8 cellular contexts compared by ENCODE assay signal in genomic region chr17:49191407-49191916, GRCh38. TPM values are rescaled to one million over a fixed set of nuclear protein-coding genes. Genes with fewer than 3 reads are reported as not detected.
A peak's percentile ranks its signal among the peaks of the same experiment; 100 is the strongest.
DNase-seq lines count a peak whose midpoint lies in the region; ATAC-seq and TF ChIP-seq lines count a peak whose summit lies in the region.

No MANE protein-coding gene starts in this region.

- H3K4me3 ChIP-seq in ascending aorta (peak overlapping the region; percentile 58 to 76), lower lobe of right lung (peak overlapping the region; percentile 76), aorta (ENCODE audit: low read length in 2 of 2) (peak overlapping the region; percentile 51 to 68)

- peak overlapping the region; percentile 92 to 99 for H3K27ac ChIP-seq in ascending aorta
- H3K27ac ChIP-seq in lower lobe of right lung = peak overlapping the region; percentile 96
- H3K27ac ChIP-seq in aorta (ENCODE audit: low read depth in 1 of 2, low read length in 2 of 2) = peak overlapping the region in 1 of 2 donors; percentile 37

- H3K9me3 ChIP-seq in ascending aorta (no peaks in the 10 kb centered on the region), lower lobe of right lung (no peaks in the 10 kb centered on the region), aorta (ENCODE audit: control insufficient read depth, low read length) (no peaks in the 10 kb centered on the region)

- ATAC-seq in HG03565 (IDR thresholded peaks at IDR 0.05; ENCODE audit: unreplicated experiment) = peak; percentile 3
- ATAC-seq in lower lobe of right lung = peak in 1 of 2 donors; percentile 0
- ATAC-seq in aorta (ENCODE audit: low FRiP score) = no peak

- no peaks in the 10 kb centered on the region for H3K9me3 Mint-ChIP-seq in activated T-cell treated with anti-CD3 and anti-CD28 coated beads, Interleukin-2, amount 50 U/mL, for 24 hours

- peaks cover 6% of the 10 kb centered on the region for H3K36me3 Mint-ChIP-seq in activated T-cell treated with anti-CD3 and anti-CD28 coated beads, Interleukin-2, amount 50 U/mL, for 24 hours (ENCODE audit: low read depth)

- 7 to 9% methylated on average over 8 of the region's 8 CpGs for WGBS in aorta, 2 donors

- H3K27me3 ChIP-seq in ascending aorta (no peaks in the 10 kb centered on the region), lower lobe of right lung (ENCODE audit: low read depth) (no peaks in the 10 kb centered on the region), aorta (ENCODE audit: control insufficient read depth in 1 of 2, insufficient read depth in 2 of 2, low read length in 1 of 2) (no peaks in the 10 kb centered on the region)

- peaks cover 43% of the 10 kb centered on the region for H3K4me1 Mint-ChIP-seq in activated T-cell treated with anti-CD3 and anti-CD28 coated beads, Interleukin-2, amount 50 U/mL, for 24 hours (ENCODE audit: low read depth)

- intact Hi-C loops in ascending aorta (cut with DNase I) (loop anchor here (10.0 kb wide), 2 partner anchors 223 to 1137 kb away; partner anchors contain the start of gene PHB1), lower lobe of right lung (cut with DNase I) (no loop called here), aorta (cut with DNase I) (no loop called here)

- H3K36me3 ChIP-seq in ascending aorta = no peaks in the 10 kb centered on the region
- H3K36me3 ChIP-seq in lower lobe of right lung = no peaks in the 10 kb centered on the region
- H3K36me3 ChIP-seq in aorta (ENCODE audit: control insufficient read depth in 1 of 2, insufficient read depth in 2 of 2, low read length in 1 of 2) = no peaks in the 10 kb centered on the region

- no peaks in the 10 kb centered on the region for H3K27me3 Mint-ChIP-seq in activated T-cell treated with anti-CD3 and anti-CD28 coated beads, Interleukin-2, amount 50 U/mL, for 24 hours

- DNase-seq in activated T-cell treated with anti-CD3 and anti-CD28 coated beads, Interleukin-2, amount 50 U/mL, for 24 hours = no peak
- no peak for DNase-seq in activated T-cell treated with anti-CD3 and anti-CD28 coated beads, Interleukin-2, amount 50 U/mL, for 48 hours
- DNase-seq in ascending aorta (ENCODE audit: low spot score in 2 of 2) (no peak), lower lobe of right lung (no peak), aorta (no peak), mesenteric fat pad (ENCODE audit: low spot score) (no peak), DMS153 (lab: John Stamatoyannopoulos, UW) (no peak)

- TF ChIP-seq CTCF in ascending aorta (IDR thresholded peaks at IDR 0.05) (no peak), lower lobe of right lung (IDR thresholded peaks at IDR 0.05) (no peak)

- H3K4me1 ChIP-seq in ascending aorta (peaks cover 0 to 3% of the 10 kb centered on the region in 2 donors), lower lobe of right lung (peaks cover 9% of the 10 kb centered on the region), aorta (ENCODE audit: control insufficient read depth in 1 of 2, insufficient read depth in 2 of 2, low read length in 2 of 2) (no peaks in the 10 kb centered on the region)

- peak overlapping the region; percentile 92 for H3K4me3 Mint-ChIP-seq in activated T-cell treated with anti-CD3 and anti-CD28 coated beads, Interleukin-2, amount 50 U/mL, for 24 hours

- peak overlapping the region; percentile 99 for H3K27ac Mint-ChIP-seq in activated T-cell treated with anti-CD3 and anti-CD28 coated beads, Interleukin-2, amount 50 U/mL, for 24 hours

RNA-seq across cellular contexts. Expression of gene GNGT2, which starts 18.9 kb away (rescaled TPM):
- total RNA-seq in ascending aorta (not detected), lower lobe of right lung (21.1 TPM), aorta (1 to 10 TPM; 1.6 to 1.8 TPM), mesenteric fat pad (1.5 TPM)
- 1 to 10 TPM in 1 of 2 donors, under 1 TPM in 1; 1.00 to 4.0 TPM for polyA plus RNA-seq in aorta

RNA-seq across cellular contexts. Expression of gene ABI3, which starts 19.0 kb away (rescaled TPM):
- 35.1 TPM for total RNA-seq in ascending aorta
- 46.8 TPM for total RNA-seq in lower lobe of right lung
- 10 to 100 TPM in 1 of 2 donors, 1 to 10 TPM in 1; 8.8 to 12.3 TPM for total RNA-seq in aorta
- polyA plus RNA-seq in aorta = 1 to 10 TPM in 1 of 2 donors, under 1 TPM in 1; 0.77 to 3.5 TPM
- total RNA-seq in mesenteric fat pad = 12.5 TPM

RNA-seq across cellular contexts. Expression of gene PHOSPHO1, which starts 39.1 kb away (rescaled TPM):
- total RNA-seq in ascending aorta (not detected), lower lobe of right lung (1.9 TPM), aorta (1 to 10 TPM; 2.0 TPM), mesenteric fat pad (1.8 TPM)
- polyA plus RNA-seq in aorta = under 1 TPM in 1 of 2 donors, not detected in 1; 0.72 TPM

RNA-seq across cellular contexts. Expression of gene B4GALNT2, which starts 58.9 kb away (rescaled TPM):
- total RNA-seq in ascending aorta (not detected), lower lobe of right lung (0.15 TPM), aorta (under 1 TPM; 0.13 to 0.15 TPM), mesenteric fat pad (not detected)
- not detected for polyA plus RNA-seq in aorta
